Comparison of ENCODE assay signal across 15 cellular contexts in genomic region chr2:16475581-16475980, GRCh38.
"Had no signal": no experiment of that assay in that cellular context is flagged by ENCODE, and none has a peak within 500 bp of the region (broad histone marks: within the 10 kb centered on the region; RNA-seq: fewer than 3 reads in every experiment).

No MANE protein-coding gene starts in this region.

- DNase-seq: activated CD4-positive, alpha-beta T cell treated with anti-CD3 and anti-CD28 coated beads for 48 hours; activated CD8-positive, alpha-beta memory T cell treated with anti-CD3 and anti-CD28 coated beads, Interleukin-2, amount 50 U/mL, for 48 hours; activated CD8-positive, alpha-beta T cell treated with anti-CD3 and anti-CD28 coated beads, Interleukin-2, amount 10 ng/mL, durations not matched to agents 7 days and 5 days; activated naive CD8-positive, alpha-beta T cell treated with anti-CD3 and anti-CD28 coated beads, Interleukin-2, amount 10 ng/mL, durations not matched to agents 7 days and 5 days; effector memory CD8-positive, alpha-beta T cell; immature natural killer cell; left ventricle myocardium superior; ovary; retina; stimulated activated CD4-positive, alpha-beta T cell treated with anti-CD3 and anti-CD28 coated beads, Interleukin-15, amount 100 ng/mL, for 24 hours; stomach; T1000; uterus had no signal

- H3K4me3 ChIP-seq: ascending aorta, ovary, stomach, thoracic aorta, uterus had no signal

- ATAC-seq: activated CD8-positive, alpha-beta T cell treated with anti-CD3 and anti-CD28 coated beads, Interleukin-2, amount 10 ng/mL, durations not matched to agents 7 days and 5 days; effector memory CD8-positive, alpha-beta T cell; left ventricle myocardium superior had no signal

- H3K4me1 ChIP-seq: ascending aorta, stomach, uterus had no signal

- H3K27me3 ChIP-seq: ascending aorta, ovary, stomach, uterus had no signal

- H3K36me3 ChIP-seq: ascending aorta, ovary, stomach, thoracic aorta, uterus had no signal

- H3K9me3 ChIP-seq: ascending aorta, ovary, stomach, thoracic aorta, uterus had no signal

- H3K27ac ChIP-seq: ascending aorta, ovary, stomach, thoracic aorta, uterus had no signal
